ENCODE assay signal across 1 cellular context in the genomic region with DNA sequence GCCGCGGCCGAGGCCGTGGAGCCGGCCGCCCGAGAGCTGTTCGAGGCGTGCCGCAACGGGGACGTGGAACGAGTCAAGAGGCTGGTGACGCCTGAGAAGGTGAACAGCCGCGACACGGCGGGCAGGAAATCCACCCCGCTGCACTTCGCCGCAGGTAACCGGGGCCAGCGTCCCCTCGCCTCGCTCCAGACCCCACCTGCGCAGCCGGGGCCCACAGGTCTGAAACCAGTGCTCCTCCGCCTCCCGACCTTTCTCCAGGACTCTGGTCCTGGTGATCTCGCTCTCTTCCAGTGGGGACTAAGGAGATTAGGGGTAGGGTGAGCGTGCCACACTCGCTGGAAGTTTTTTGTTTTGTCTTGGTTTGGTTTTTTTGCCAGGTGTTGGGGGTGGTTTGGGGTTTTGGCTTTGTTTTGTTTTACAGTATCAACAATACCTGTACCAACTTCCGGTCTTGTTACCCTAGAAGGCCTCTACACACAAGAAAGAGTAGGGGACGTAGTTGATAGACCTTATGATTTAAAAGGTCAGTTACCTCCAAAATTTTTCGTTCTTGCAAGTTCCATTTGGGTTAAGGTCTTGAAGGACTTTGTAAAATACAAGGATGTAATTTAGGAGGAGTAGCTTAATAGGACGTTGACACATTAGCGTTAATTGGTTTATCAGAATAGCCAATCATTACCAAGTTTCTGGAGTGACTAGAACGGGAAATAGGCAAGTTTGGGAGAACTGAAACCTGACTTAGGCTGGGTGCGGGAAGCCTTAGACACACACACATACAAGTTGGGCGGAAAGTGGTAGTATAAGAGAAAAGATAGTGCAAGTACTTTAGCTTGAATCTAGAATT.
TF ChIP-seq lines count a peak whose summit lies in the region.

No MANE protein-coding gene starts in this region.

TF ChIP-seq in GM12878, 131 proteins besides CTCF, POLR2A, EP300 and RAD21 (continued from another document and continues in another):
- TF ChIP-seq ZBTB40 (IDR thresholded peaks at IDR 0.05; ENCODE audit: borderline replicate concordance) (no peak; the same call in 1 of the 2 replicates), SIX5 (IDR thresholded peaks at IDR 0.05; ENCODE audit: low read depth, low read length, severe bottlenecking) (no peak), ETV6 (conservative IDR thresholded peaks at IDR 0.05 in 1 of 2, IDR thresholded peaks at IDR 0.05 in 1 of 2; ENCODE audit: borderline replicate concordance in 1 of 2, low read depth in 1 of 2) (no peak), TCF3 (IDR thresholded peaks at IDR 0.05; ENCODE audit: borderline replicate concordance, insufficient read depth, low read depth, low read length) (0 out of 2 replicates have a peak, but pooled peaks have one; percentile 15), USF1 (IDR thresholded peaks at IDR 0.05; ENCODE audit: borderline replicate concordance, extremely low read length, insufficient read depth, low read depth, low read length) (peak; percentile 4), RELB (IDR thresholded peaks at IDR 0.05; ENCODE audit: low read depth) (no peak), ZBTB4 (CRISPR knock-in tag; IDR thresholded peaks at IDR 0.05) (no peak), E4F1 (IDR thresholded peaks at IDR 0.05; ENCODE audit: borderline replicate concordance, partially characterized antibody) (no peak), FOXK2 (IDR thresholded peaks at IDR 0.05) (no peak), IRF3 (IDR thresholded peaks at IDR 0.05) (no peak), FOS (IDR thresholded peaks at IDR 0.05; ENCODE audit: borderline replicate concordance, extremely low read depth, insufficient read length) (no peak), STAT1 (conservative IDR thresholded peaks at IDR 0.05) (no peak), RELA (IDR thresholded peaks at IDR 0.05; ENCODE audit: borderline replicate concordance, partially characterized antibody) (no peak), PKNOX1 (IDR thresholded peaks at IDR 0.05) (no peak)
- TF ChIP-seq, protein P1, sequence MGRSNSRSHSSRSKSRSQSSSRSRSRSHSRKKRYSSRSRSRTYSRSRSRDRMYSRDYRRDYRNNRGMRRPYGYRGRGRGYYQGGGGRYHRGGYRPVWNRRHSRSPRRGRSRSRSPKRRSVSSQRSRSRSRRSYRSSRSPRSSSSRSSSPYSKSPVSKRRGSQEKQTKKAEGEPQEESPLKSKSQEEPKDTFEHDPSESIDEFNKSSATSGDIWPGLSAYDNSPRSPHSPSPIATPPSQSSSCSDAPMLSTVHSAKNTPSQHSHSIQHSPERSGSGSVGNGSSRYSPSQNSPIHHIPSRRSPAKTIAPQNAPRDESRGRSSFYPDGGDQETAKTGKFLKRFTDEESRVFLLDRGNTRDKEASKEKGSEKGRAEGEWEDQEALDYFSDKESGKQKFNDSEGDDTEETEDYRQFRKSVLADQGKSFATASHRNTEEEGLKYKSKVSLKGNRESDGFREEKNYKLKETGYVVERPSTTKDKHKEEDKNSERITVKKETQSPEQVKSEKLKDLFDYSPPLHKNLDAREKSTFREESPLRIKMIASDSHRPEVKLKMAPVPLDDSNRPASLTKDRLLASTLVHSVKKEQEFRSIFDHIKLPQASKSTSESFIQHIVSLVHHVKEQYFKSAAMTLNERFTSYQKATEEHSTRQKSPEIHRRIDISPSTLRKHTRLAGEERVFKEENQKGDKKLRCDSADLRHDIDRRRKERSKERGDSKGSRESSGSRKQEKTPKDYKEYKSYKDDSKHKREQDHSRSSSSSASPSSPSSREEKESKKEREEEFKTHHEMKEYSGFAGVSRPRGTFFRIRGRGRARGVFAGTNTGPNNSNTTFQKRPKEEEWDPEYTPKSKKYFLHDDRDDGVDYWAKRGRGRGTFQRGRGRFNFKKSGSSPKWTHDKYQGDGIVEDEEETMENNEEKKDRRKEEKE (IDR thresholded peaks at IDR 0.05): no peak
- TF ChIP-seq, protein P2, sequence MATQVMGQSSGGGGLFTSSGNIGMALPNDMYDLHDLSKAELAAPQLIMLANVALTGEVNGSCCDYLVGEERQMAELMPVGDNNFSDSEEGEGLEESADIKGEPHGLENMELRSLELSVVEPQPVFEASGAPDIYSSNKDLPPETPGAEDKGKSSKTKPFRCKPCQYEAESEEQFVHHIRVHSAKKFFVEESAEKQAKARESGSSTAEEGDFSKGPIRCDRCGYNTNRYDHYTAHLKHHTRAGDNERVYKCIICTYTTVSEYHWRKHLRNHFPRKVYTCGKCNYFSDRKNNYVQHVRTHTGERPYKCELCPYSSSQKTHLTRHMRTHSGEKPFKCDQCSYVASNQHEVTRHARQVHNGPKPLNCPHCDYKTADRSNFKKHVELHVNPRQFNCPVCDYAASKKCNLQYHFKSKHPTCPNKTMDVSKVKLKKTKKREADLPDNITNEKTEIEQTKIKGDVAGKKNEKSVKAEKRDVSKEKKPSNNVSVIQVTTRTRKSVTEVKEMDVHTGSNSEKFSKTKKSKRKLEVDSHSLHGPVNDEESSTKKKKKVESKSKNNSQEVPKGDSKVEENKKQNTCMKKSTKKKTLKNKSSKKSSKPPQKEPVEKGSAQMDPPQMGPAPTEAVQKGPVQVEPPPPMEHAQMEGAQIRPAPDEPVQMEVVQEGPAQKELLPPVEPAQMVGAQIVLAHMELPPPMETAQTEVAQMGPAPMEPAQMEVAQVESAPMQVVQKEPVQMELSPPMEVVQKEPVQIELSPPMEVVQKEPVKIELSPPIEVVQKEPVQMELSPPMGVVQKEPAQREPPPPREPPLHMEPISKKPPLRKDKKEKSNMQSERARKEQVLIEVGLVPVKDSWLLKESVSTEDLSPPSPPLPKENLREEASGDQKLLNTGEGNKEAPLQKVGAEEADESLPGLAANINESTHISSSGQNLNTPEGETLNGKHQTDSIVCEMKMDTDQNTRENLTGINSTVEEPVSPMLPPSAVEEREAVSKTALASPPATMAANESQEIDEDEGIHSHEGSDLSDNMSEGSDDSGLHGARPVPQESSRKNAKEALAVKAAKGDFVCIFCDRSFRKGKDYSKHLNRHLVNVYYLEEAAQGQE (IDR thresholded peaks at IDR 0.05; ENCODE audit: low read depth, low read length): no peak
